In the genomic region with DNA sequence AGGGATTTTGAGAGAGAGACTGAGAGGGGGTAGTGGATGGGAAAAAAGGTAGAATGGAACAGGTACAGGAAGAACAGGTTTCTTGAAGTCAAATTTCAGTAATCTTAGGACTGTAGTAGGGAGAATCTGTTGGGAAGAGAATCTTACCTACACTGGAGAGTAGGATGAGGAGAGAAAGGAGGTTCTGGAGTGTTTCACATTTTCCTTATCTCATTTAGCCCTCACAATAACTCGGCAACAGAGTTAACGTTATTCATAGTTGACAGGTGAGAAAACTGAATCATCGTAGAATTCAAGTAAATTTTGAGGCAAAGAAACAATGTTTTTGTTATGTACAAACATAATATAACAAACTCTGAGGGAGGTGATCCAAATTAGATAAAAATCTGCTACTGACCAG, we compare ENCODE assay signal across 24 cellular contexts.
"Had no signal": no experiment of that assay in that cellular context is flagged by ENCODE, and none has a peak within 500 bp of the region (broad histone marks: within the 10 kb centered on the region; RNA-seq: fewer than 3 reads in every experiment).

No MANE protein-coding gene starts in this region.

- H3K4me3 Mint-ChIP-seq: activated CD8-positive, alpha-beta memory T cell treated with anti-CD3 and anti-CD28 coated beads, Interleukin-2, amount 10 ng/mL, durations not matched to agents 7 days and 5 days; activated naive CD8-positive, alpha-beta T cell treated with anti-CD3 and anti-CD28 coated beads, Interleukin-2, amount 50 U/mL, for 24 hours; activated T-cell treated with anti-CD3 and anti-CD28 coated beads, Interleukin-2, amount 50 U/mL, for 24 hours; activated T-helper 1 cell treated with anti-CD3 and anti-CD28 coated beads, Interleukin-12 subunit alpha, Interleukin-12 subunit beta, Interleukin-2, Interleukin-4 antibody, amounts not matched to agents 30 ng/mL and 10 ng/mL and 1 ng/mL, durations not matched to agents 14 hours and 24 hours and 36 hours; central memory CD8-positive, alpha-beta T cell had no signal

- DNase-seq: activated CD4-positive, alpha-beta T cell treated with anti-CD3 and anti-CD28 coated beads for 4 hours; activated CD4-positive, alpha-beta T cell treated with anti-CD3 and anti-CD28 coated beads, Interleukin-2, amount 50 U/mL, for 4 hours; activated CD8-positive, alpha-beta memory T cell treated with anti-CD3 and anti-CD28 coated beads, Interleukin-2, amount 10 ng/mL, durations not matched to agents 7 days and 5 days; activated effector memory CD4-positive, alpha-beta T cell treated with anti-CD3 and anti-CD28 coated beads, Interleukin-2, amount 50 U/mL, for 16 hours; activated naive CD4-positive, alpha-beta T cell treated with Interleukin-2 at 50 U/mL for 16 hours; activated naive CD8-positive, alpha-beta T cell treated with anti-CD3 and anti-CD28 coated beads, Interleukin-2, amount 50 U/mL, for 24 hours; activated T-cell treated with anti-CD3 and anti-CD28 coated beads, Interleukin-2, amount 50 U/mL, for 24 hours; amygdala; KG1; NCI-H1092; NCI-H1417; NCI-H1694 treated with DMSO at 0.1 percent for 48 hours; NCI-H2029 treated with DMSO at 0.1 percent for 48 hours; NCI-H446; NCI-H524; PC-9; SIG-M5; T-helper 1 cell; WERI-Rb-1 had no signal

- H3K36me3 Mint-ChIP-seq: activated CD8-positive, alpha-beta memory T cell treated with anti-CD3 and anti-CD28 coated beads, Interleukin-2, amount 10 ng/mL, durations not matched to agents 7 days and 5 days; activated naive CD4-positive, alpha-beta T cell treated with anti-CD3 and anti-CD28 coated beads, Interleukin-2, amount 50 U/mL, for 72 hours had no signal

- H3K36me3 ChIP-seq: WERI-Rb-1 had no signal

- ATAC-seq: activated CD4-positive, CD25-positive, alpha-beta regulatory T cell treated with anti-CD3 and anti-CD28 coated beads, Interleukin-2, amount 50 U/mL, for 24 hours; activated CD8-positive, alpha-beta memory T cell treated with anti-CD3 and anti-CD28 coated beads, Interleukin-2, amount 10 ng/mL, durations not matched to agents 7 days and 5 days; activated naive CD4-positive, alpha-beta T cell treated with anti-CD3 and anti-CD28 coated beads, Interleukin-2, amount 50 U/mL, for 72 hours; activated naive CD8-positive, alpha-beta T cell treated with anti-CD3 and anti-CD28 coated beads, Interleukin-2, amount 50 U/mL, for 24 hours had no signal

- H3K27ac ChIP-seq: PC-9, WERI-Rb-1 had no signal

- H3K27me3 Mint-ChIP-seq: activated CD8-positive, alpha-beta memory T cell treated with anti-CD3 and anti-CD28 coated beads, Interleukin-2, amount 10 ng/mL, durations not matched to agents 7 days and 5 days; activated naive CD8-positive, alpha-beta T cell treated with anti-CD3 and anti-CD28 coated beads, Interleukin-2, amount 50 U/mL, for 24 hours; activated T-cell treated with anti-CD3 and anti-CD28 coated beads, Interleukin-2, amount 50 U/mL, for 24 hours; brain; central memory CD8-positive, alpha-beta T cell had no signal

- H3K27ac Mint-ChIP-seq: activated CD8-positive, alpha-beta memory T cell treated with anti-CD3 and anti-CD28 coated beads, Interleukin-2, amount 10 ng/mL, durations not matched to agents 7 days and 5 days; activated naive CD4-positive, alpha-beta T cell treated with anti-CD3 and anti-CD28 coated beads, Interleukin-2, amount 50 U/mL, for 72 hours; activated naive CD8-positive, alpha-beta T cell treated with anti-CD3 and anti-CD28 coated beads, Interleukin-2, amount 50 U/mL, for 24 hours; activated T-cell treated with anti-CD3 and anti-CD28 coated beads, Interleukin-2, amount 50 U/mL, for 24 hours; activated T-helper 1 cell treated with anti-CD3 and anti-CD28 coated beads, Interleukin-12 subunit alpha, Interleukin-12 subunit beta, Interleukin-2, Interleukin-4 antibody, amounts not matched to agents 30 ng/mL and 10 ng/mL and 1 ng/mL, durations not matched to agents 14 hours and 24 hours and 36 hours; brain had no signal

- H3K9me3 Mint-ChIP-seq: activated naive CD4-positive, alpha-beta T cell treated with anti-CD3 and anti-CD28 coated beads, Interleukin-2, amount 50 U/mL, for 72 hours; activated naive CD8-positive, alpha-beta T cell treated with anti-CD3 and anti-CD28 coated beads, Interleukin-2, amount 50 U/mL, for 24 hours; activated T-cell treated with anti-CD3 and anti-CD28 coated beads, Interleukin-2, amount 50 U/mL, for 24 hours; activated T-helper 1 cell treated with anti-CD3 and anti-CD28 coated beads, Interleukin-12 subunit alpha, Interleukin-12 subunit beta, Interleukin-2, Interleukin-4 antibody, amounts not matched to agents 30 ng/mL and 10 ng/mL and 1 ng/mL, durations not matched to agents 14 hours and 24 hours and 36 hours; central memory CD8-positive, alpha-beta T cell had no signal

- H3K4me3 ChIP-seq: PC-9 had no signal

- H3K4me1 Mint-ChIP-seq: central memory CD8-positive, alpha-beta T cell had no signal
